41 cellular contexts compared by ENCODE assay signal in genomic region chr19:53795019-53795418, GRCh38. TPM values are rescaled to one million over a fixed set of nuclear protein-coding genes. Genes with fewer than 3 reads are reported as not detected.
"Had no signal": no experiment of that assay in that cellular context is flagged by ENCODE, and none has a peak within 500 bp of the region (broad histone marks: within the 10 kb centered on the region; RNA-seq: fewer than 3 reads in every experiment).

No MANE protein-coding gene starts in this region.

- FAIRE-seq: astrocyte had no signal

- H3K27ac ChIP-seq: adrenal gland, ascending aorta, body of pancreas, brain microvascular endothelial cell, breast epithelium, cardiac muscle cell had no signal

- H3K4me3 ChIP-seq: adrenal gland, ascending aorta, body of pancreas, breast epithelium, cardiac muscle cell had no signal

- H3K4me3 Mint-ChIP-seq: activated naive CD4-positive, alpha-beta T cell treated with anti-CD3 and anti-CD28 coated beads for 36 hours; activated naive CD4-positive, alpha-beta T cell treated with anti-CD3 and anti-CD28 coated beads, Interleukin-2, amount 10 ng/mL, durations not matched to agents 7 days and 5 days; activated naive CD4-positive, alpha-beta T cell treated with anti-CD3 and anti-CD28 coated beads, Interleukin-2, amount 50 U/mL, for 24 hours; activated naive CD8-positive, alpha-beta T cell; activated naive CD8-positive, alpha-beta T cell treated with anti-CD3 and anti-CD28 coated beads for 36 hours; activated naive CD8-positive, alpha-beta T cell treated with anti-CD3 and anti-CD28 coated beads, Interleukin-2, amount 10 ng/mL, durations not matched to agents 7 days and 5 days; activated naive CD8-positive, alpha-beta T cell treated with anti-CD3 and anti-CD28 coated beads, Interleukin-2, amount 50 U/mL, for 24 hours; activated T-cell treated with anti-CD3 and anti-CD28 coated beads, Interleukin-2, amount 50 U/mL, for 24 hours; activated T-cell treated with anti-CD3 and anti-CD28 coated beads, Interleukin-2, amount 50 U/mL, for 4 hours; activated T-cell treated with anti-CD3 and anti-CD28 coated beads, Interleukin-2, amount 50 U/mL, for 72 hours; activated T-helper 1 cell treated with anti-CD3 and anti-CD28 coated beads, Interleukin-12 subunit alpha, Interleukin-12 subunit beta, Interleukin-2, Interleukin-4 antibody, amounts not matched to agents 30 ng/mL and 10 ng/mL and 1 ng/mL, durations not matched to agents 14 hours and 24 hours and 36 hours; activated T-helper 17 cell treated with anti-CD3 and anti-CD28 coated beads, Interleukin-2, amount 50 U/mL, for 72 hours; brain; central memory CD8-positive, alpha-beta T cell had no signal

- H3K27me3 Mint-ChIP-seq: activated naive CD4-positive, alpha-beta T cell treated with anti-CD3 and anti-CD28 coated beads, Interleukin-2, amount 10 ng/mL, durations not matched to agents 7 days and 5 days; activated naive CD4-positive, alpha-beta T cell treated with anti-CD3 and anti-CD28 coated beads, Interleukin-2, amount 50 U/mL, for 24 hours; activated naive CD8-positive, alpha-beta T cell treated with anti-CD3 and anti-CD28 coated beads for 36 hours; activated naive CD8-positive, alpha-beta T cell treated with anti-CD3 and anti-CD28 coated beads, Interleukin-2, amount 10 ng/mL, durations not matched to agents 7 days and 5 days; activated naive CD8-positive, alpha-beta T cell treated with anti-CD3 and anti-CD28 coated beads, Interleukin-2, amount 50 U/mL, for 24 hours; activated T-cell treated with anti-CD3 and anti-CD28 coated beads, Interleukin-2, amount 50 U/mL, for 24 hours had no signal

- H3K27me3 ChIP-seq: adrenal gland, ascending aorta, body of pancreas, brain microvascular endothelial cell, breast epithelium, cardiac muscle cell had no signal

- H3K36me3 Mint-ChIP-seq: activated naive CD4-positive, alpha-beta T cell treated with anti-CD3 and anti-CD28 coated beads, Interleukin-2, amount 10 ng/mL, durations not matched to agents 7 days and 5 days; activated naive CD4-positive, alpha-beta T cell treated with anti-CD3 and anti-CD28 coated beads, Interleukin-2, amount 50 U/mL, for 24 hours; activated naive CD4-positive, alpha-beta T cell treated with anti-CD3 and anti-CD28 coated beads, Interleukin-2, amount 50 U/mL, for 72 hours; activated naive CD8-positive, alpha-beta T cell; activated naive CD8-positive, alpha-beta T cell treated with anti-CD3 and anti-CD28 coated beads for 36 hours; activated naive CD8-positive, alpha-beta T cell treated with anti-CD3 and anti-CD28 coated beads, Interleukin-2, amount 10 ng/mL, durations not matched to agents 7 days and 5 days; brain had no signal

- H3K36me3 ChIP-seq: adrenal gland, ascending aorta, brain microvascular endothelial cell, breast epithelium, cardiac muscle cell had no signal

- DNase-seq: activated effector memory CD4-positive, alpha-beta T cell treated with anti-CD3 and anti-CD28 coated beads, Interleukin-2, amount 50 U/mL, for 16 hours; activated effector memory CD4-positive, alpha-beta T cell treated with Interleukin-2 at 50 U/mL for 16 hours; activated gamma-delta T cell; activated gamma-delta T cell treated with Interleukin-2 at 50 U/mL for 16 hours; activated naive CD4-positive, alpha-beta T cell; activated naive CD4-positive, alpha-beta T cell treated with anti-CD3 and anti-CD28 coated beads for 36 hours; activated naive CD4-positive, alpha-beta T cell treated with anti-CD3 and anti-CD28 coated beads, Interleukin-2, amount 10 ng/mL, durations not matched to agents 7 days and 5 days; activated naive CD4-positive, alpha-beta T cell treated with anti-CD3 and anti-CD28 coated beads, Interleukin-2, amount 50 U/mL, for 16 hours; activated naive CD4-positive, alpha-beta T cell treated with Interleukin-2 at 50 U/mL for 16 hours; activated naive CD8-positive, alpha-beta T cell treated with anti-CD3 and anti-CD28 coated beads for 36 hours; activated naive CD8-positive, alpha-beta T cell treated with anti-CD3 and anti-CD28 coated beads, Interleukin-2, amount 10 ng/mL, durations not matched to agents 7 days and 5 days; activated naive CD8-positive, alpha-beta T cell treated with anti-CD3 and anti-CD28 coated beads, Interleukin-2, amount 50 U/mL, for 24 hours; activated T-cell treated with anti-CD3 and anti-CD28 coated beads, Interleukin-2, amount 50 U/mL, for 1 hour; activated T-cell treated with anti-CD3 and anti-CD28 coated beads, Interleukin-2, amount 50 U/mL, for 24 hours; activated T-cell treated with anti-CD3 and anti-CD28 coated beads, Interleukin-2, amount 50 U/mL, for 4 hours; activated T-cell treated with anti-CD3 and anti-CD28 coated beads, Interleukin-2, amount 50 U/mL, for 48 hours; activated T-cell treated with anti-CD3 and anti-CD28 coated beads, Interleukin-2, amount 50 U/mL, for 72 hours; adrenal gland; amniotic stem cell; amygdala; anterior cingulate cortex; aorta; body of pancreas; brain microvascular endothelial cell; caudate nucleus; central memory CD4-positive, alpha-beta T cell; cerebellar nuclear complex had no signal

- H3K27ac Mint-ChIP-seq: activated naive CD4-positive, alpha-beta T cell treated with anti-CD3 and anti-CD28 coated beads for 36 hours; activated naive CD4-positive, alpha-beta T cell treated with anti-CD3 and anti-CD28 coated beads, Interleukin-2, amount 10 ng/mL, durations not matched to agents 7 days and 5 days; activated naive CD4-positive, alpha-beta T cell treated with anti-CD3 and anti-CD28 coated beads, Interleukin-2, amount 50 U/mL, for 24 hours; activated naive CD4-positive, alpha-beta T cell treated with anti-CD3 and anti-CD28 coated beads, Interleukin-2, amount 50 U/mL, for 72 hours; activated naive CD8-positive, alpha-beta T cell; activated naive CD8-positive, alpha-beta T cell treated with anti-CD3 and anti-CD28 coated beads for 36 hours; activated naive CD8-positive, alpha-beta T cell treated with anti-CD3 and anti-CD28 coated beads, Interleukin-2, amount 10 ng/mL, durations not matched to agents 7 days and 5 days; activated naive CD8-positive, alpha-beta T cell treated with anti-CD3 and anti-CD28 coated beads, Interleukin-2, amount 50 U/mL, for 24 hours; activated T-cell treated with anti-CD3 and anti-CD28 coated beads, Interleukin-2, amount 50 U/mL, for 24 hours; activated T-cell treated with anti-CD3 and anti-CD28 coated beads, Interleukin-2, amount 50 U/mL, for 72 hours; activated T-helper 1 cell treated with anti-CD3 and anti-CD28 coated beads, Interleukin-12 subunit alpha, Interleukin-12 subunit beta, Interleukin-2, Interleukin-4 antibody, amounts not matched to agents 30 ng/mL and 10 ng/mL and 1 ng/mL, durations not matched to agents 14 hours and 24 hours and 36 hours; activated T-helper 17 cell treated with anti-CD3 and anti-CD28 coated beads, Interleukin-2, amount 50 U/mL, for 72 hours; activated T-helper 2 cell treated with anti-CD3 and anti-CD28 coated beads, Interferon-gamma antibody, Interleukin-2, Interleukin-4, amounts not matched to agents 10 μg/mL and 5 μg/mL and 100 μg/mL, durations not matched to agents 14 hours and 24 hours and 36 hours; brain had no signal

- H3K4me1 Mint-ChIP-seq: activated naive CD4-positive, alpha-beta T cell treated with anti-CD3 and anti-CD28 coated beads, Interleukin-2, amount 10 ng/mL, durations not matched to agents 7 days and 5 days; activated naive CD4-positive, alpha-beta T cell treated with anti-CD3 and anti-CD28 coated beads, Interleukin-2, amount 50 U/mL, for 24 hours; activated naive CD8-positive, alpha-beta T cell treated with anti-CD3 and anti-CD28 coated beads, Interleukin-2, amount 10 ng/mL, durations not matched to agents 7 days and 5 days; activated naive CD8-positive, alpha-beta T cell treated with anti-CD3 and anti-CD28 coated beads, Interleukin-2, amount 50 U/mL, for 24 hours; activated T-helper 17 cell treated with anti-CD3 and anti-CD28 coated beads, Interleukin-2, amount 50 U/mL, for 72 hours; brain; central memory CD8-positive, alpha-beta T cell had no signal

- H3K9me3 Mint-ChIP-seq: activated naive CD4-positive, alpha-beta T cell treated with anti-CD3 and anti-CD28 coated beads for 36 hours; activated naive CD4-positive, alpha-beta T cell treated with anti-CD3 and anti-CD28 coated beads, Interleukin-2, amount 10 ng/mL, durations not matched to agents 7 days and 5 days; activated naive CD4-positive, alpha-beta T cell treated with anti-CD3 and anti-CD28 coated beads, Interleukin-2, amount 50 U/mL, for 24 hours; activated naive CD4-positive, alpha-beta T cell treated with anti-CD3 and anti-CD28 coated beads, Interleukin-2, amount 50 U/mL, for 72 hours; activated naive CD8-positive, alpha-beta T cell treated with anti-CD3 and anti-CD28 coated beads for 36 hours; activated naive CD8-positive, alpha-beta T cell treated with anti-CD3 and anti-CD28 coated beads, Interleukin-2, amount 10 ng/mL, durations not matched to agents 7 days and 5 days; activated naive CD8-positive, alpha-beta T cell treated with anti-CD3 and anti-CD28 coated beads, Interleukin-2, amount 50 U/mL, for 24 hours; activated T-cell treated with anti-CD3 and anti-CD28 coated beads, Interleukin-2, amount 50 U/mL, for 24 hours; activated T-cell treated with anti-CD3 and anti-CD28 coated beads, Interleukin-2, amount 50 U/mL, for 4 hours; activated T-cell treated with anti-CD3 and anti-CD28 coated beads, Interleukin-2, amount 50 U/mL, for 72 hours; activated T-helper 1 cell treated with anti-CD3 and anti-CD28 coated beads, Interleukin-12 subunit alpha, Interleukin-12 subunit beta, Interleukin-2, Interleukin-4 antibody, amounts not matched to agents 30 ng/mL and 10 ng/mL and 1 ng/mL, durations not matched to agents 14 hours and 24 hours and 36 hours; activated T-helper 17 cell treated with anti-CD3 and anti-CD28 coated beads, Interleukin-2, amount 50 U/mL, for 72 hours; activated T-helper 2 cell treated with anti-CD3 and anti-CD28 coated beads, Interferon-gamma antibody, Interleukin-2, Interleukin-4, amounts not matched to agents 10 μg/mL and 5 μg/mL and 100 μg/mL, durations not matched to agents 14 hours and 24 hours and 36 hours; brain; central memory CD8-positive, alpha-beta T cell had no signal

- ATAC-seq: activated naive CD4-positive, alpha-beta T cell treated with anti-CD3 and anti-CD28 coated beads, Interleukin-2, amount 50 U/mL, for 72 hours; activated naive CD8-positive, alpha-beta T cell treated with anti-CD3 and anti-CD28 coated beads, Interleukin-2, amount 50 U/mL, for 24 hours; activated T-cell treated with anti-CD3 and anti-CD28 coated beads, Interleukin-2, amount 50 U/mL, for 4 hours; activated T-cell treated with anti-CD3 and anti-CD28 coated beads, Interleukin-2, amount 50 U/mL, for 72 hours; activated T-helper 17 cell treated with anti-CD3 and anti-CD28 coated beads, Interleukin-2, amount 50 U/mL, for 72 hours; body of pancreas had no signal

- H3K4me1 ChIP-seq: adrenal gland, ascending aorta, body of pancreas, breast epithelium had no signal

- H3K9me3 ChIP-seq: adrenal gland, ascending aorta, body of pancreas, breast epithelium had no signal

RNA-seq across cellular contexts. Expression of gene NLRP12, which starts 29.1 kb away (rescaled TPM):
- total RNA-seq: activated naive CD4-positive, alpha-beta T cell treated with anti-CD3 and anti-CD28 coated beads for 36 hours; activated naive CD4-positive, alpha-beta T cell treated with anti-CD3 and anti-CD28 coated beads, Interleukin-2, amount 50 U/mL, for 72 hours; activated naive CD8-positive, alpha-beta T cell treated with anti-CD3 and anti-CD28 coated beads, Interleukin-2, amount 10 ng/mL, durations not matched to agents 7 days and 5 days; activated T-cell treated with anti-CD3 and anti-CD28 coated beads, Interleukin-2, amount 50 U/mL, for 4 hours; activated T-cell treated with anti-CD3 and anti-CD28 coated beads, Interleukin-2, amount 50 U/mL, for 72 hours; activated T-helper 1 cell treated with anti-CD3 and anti-CD28 coated beads, Interleukin-12 subunit alpha, Interleukin-12 subunit beta, Interleukin-2, Interleukin-4 antibody, amounts not matched to agents 30 ng/mL and 10 ng/mL and 1 ng/mL, durations not matched to agents 14 hours and 24 hours and 36 hours; activated T-helper 17 cell treated with anti-CD3 and anti-CD28 coated beads, Interleukin-2, amount 50 U/mL, for 72 hours; activated T-helper 2 cell treated with anti-CD3 and anti-CD28 coated beads, Interferon-gamma antibody, Interleukin-2, Interleukin-4, amounts not matched to agents 10 μg/mL and 5 μg/mL and 100 μg/mL, durations not matched to agents 14 hours and 24 hours and 36 hours; ascending aorta; astrocyte; bronchial epithelial cell; cardiac muscle cell; chondrocyte had no signal
- polyA plus RNA-seq: cardiac muscle cell had no signal
